ENCODE assay signal across 22 cellular contexts in the genomic region with DNA sequence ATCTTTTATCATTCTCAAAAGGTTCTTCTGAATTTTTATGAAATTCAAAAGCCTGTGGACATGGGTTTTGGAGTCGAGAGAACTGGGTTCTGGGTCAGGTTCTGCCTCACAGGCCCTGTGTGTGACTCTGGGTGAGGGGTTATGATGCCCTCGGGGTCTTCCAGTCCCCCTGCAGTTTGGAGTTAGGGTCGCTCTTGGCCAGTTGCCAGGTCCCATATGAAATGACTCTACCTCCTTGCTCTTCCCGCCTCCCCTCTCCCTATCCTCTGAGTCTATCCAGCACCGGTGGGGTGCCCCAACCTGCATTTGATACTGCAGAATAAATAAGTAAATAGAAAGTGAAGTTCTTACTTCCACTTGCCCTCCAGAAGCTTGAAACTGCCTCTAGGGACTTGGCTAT.
"Had no signal": no experiment of that assay in that cellular context is flagged by ENCODE, and none has a peak within 500 bp of the region (broad histone marks: within the 10 kb centered on the region; RNA-seq: fewer than 3 reads in every experiment).

No MANE protein-coding gene starts in this region.

- H3K4me1 Mint-ChIP-seq: immature natural killer cell had no signal

- H3K9me3 Mint-ChIP-seq: immature natural killer cell, mesothelial cell of epicardium had no signal

- H3K27ac Mint-ChIP-seq: immature natural killer cell, mesothelial cell of epicardium had no signal

- H3K27me3 ChIP-seq: dorsolateral prefrontal cortex, esophagus muscularis mucosa, gastroesophageal sphincter, hepatocyte had no signal

- H3K36me3 Mint-ChIP-seq: immature natural killer cell, mesothelial cell of epicardium had no signal

- H3K27ac ChIP-seq: coronary artery, dorsolateral prefrontal cortex, esophagus muscularis mucosa, foreskin keratinocyte, gastroesophageal sphincter, heart left ventricle, hepatocyte, left ventricle myocardium inferior, lower lobe of right lung had no signal

- DNase-seq: dermis blood vessel endothelial cell; dorsolateral prefrontal cortex; effector CD4-positive, alpha-beta T cell; effector memory CD4-positive, alpha-beta T cell; foreskin keratinocyte; heart left ventricle; hypothalamus; immature natural killer cell; islet precursor cell; kidney; kidney glomerular epithelial cell; left colon; left ventricle myocardium inferior; lower lobe of right lung; mesenchymal stem cell; mucosa of descending colon had no signal

- H3K4me1 ChIP-seq: foreskin keratinocyte had no signal

- H3K4me3 ChIP-seq: coronary artery, dorsolateral prefrontal cortex, esophagus muscularis mucosa, gastroesophageal sphincter, heart left ventricle, hepatocyte, left ventricle myocardium inferior, lower lobe of right lung, mucosa of descending colon had no signal

- H3K9me3 ChIP-seq: esophagus muscularis mucosa, gastroesophageal sphincter, heart left ventricle, left ventricle myocardium inferior, lower lobe of right lung, mucosa of descending colon had no signal

- H3K4me3 Mint-ChIP-seq: mesothelial cell of epicardium had no signal

- ATAC-seq: foreskin keratinocyte, gastroesophageal sphincter, heart left ventricle, left colon, left lobe of liver, lower lobe of right lung, mucosa of descending colon had no signal
